24 cellular contexts compared by ENCODE assay signal in the genomic region with DNA sequence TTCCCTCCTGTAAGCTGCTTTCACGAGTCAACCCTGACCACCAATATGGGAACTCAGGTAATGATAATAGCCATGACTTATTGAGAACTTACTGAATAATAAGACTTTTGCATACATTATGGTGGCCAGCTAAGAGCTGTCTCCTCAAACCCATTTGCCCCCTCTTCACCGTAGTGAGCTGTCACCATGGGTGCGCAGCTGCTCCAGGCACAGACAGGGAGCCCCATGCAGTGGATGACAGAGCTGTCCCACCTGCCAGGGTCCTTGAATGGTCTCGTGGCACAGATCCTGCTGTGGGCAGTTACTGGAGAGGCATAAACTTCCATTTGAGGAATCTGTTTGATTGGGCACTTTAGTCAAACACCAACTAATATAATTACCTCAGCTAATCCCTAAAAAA. TPM values are rescaled to one million over a fixed set of nuclear protein-coding genes. Genes with fewer than 3 reads are reported as not detected.
"Had no signal": no experiment of that assay in that cellular context is flagged by ENCODE, and none has a peak within 500 bp of the region (broad histone marks: within the 10 kb centered on the region; RNA-seq: fewer than 3 reads in every experiment).

No MANE protein-coding gene starts in this region.

- H3K4me3 ChIP-seq: dorsolateral prefrontal cortex, lung, neural progenitor cell, pancreas, suprapubic skin, thyroid gland, upper lobe of left lung, uterus had no signal

- H3K4me1 ChIP-seq: neural progenitor cell, pancreas, thyroid gland, uterus had no signal

- H3K27me3 ChIP-seq: neural progenitor cell, pancreas, thyroid gland, upper lobe of left lung, uterus had no signal

- H3K36me3 ChIP-seq: heart left ventricle, neural progenitor cell, pancreas, suprapubic skin, thyroid gland, upper lobe of left lung, uterus had no signal

- H3K36me3 Mint-ChIP-seq: natural killer cell treated with Interleukin-12 subunit alpha and Interleukin-12 subunit beta and Interleukin-15 and Interleukin-18, amount 100 ng/mL, for 72 hours; neural progenitor cell had no signal

- DNase-seq: dorsolateral prefrontal cortex; effector CD8-positive, alpha-beta T cell; heart left ventricle; hippocampal formation; left colon; left ventricle myocardium superior; mesenchymal stem cell; midbrain; occipital lobe; pancreas; small intestine; stimulated activated CD4-positive, alpha-beta T cell treated with anti-CD3 and anti-CD28 coated beads, Interleukin-12 subunit alpha, Interleukin-12 subunit beta, amount 100 ng/mL, for 4 hours; stimulated activated naive CD4-positive, alpha-beta T cell treated with Interleukin-2 at 50 U/mL for 16 hours; thyroid gland; uterus had no signal

- H3K4me1 Mint-ChIP-seq: neural progenitor cell had no signal

- H3K27ac Mint-ChIP-seq: natural killer cell treated with Interleukin-12 subunit alpha and Interleukin-12 subunit beta and Interleukin-15 and Interleukin-18, amount 100 ng/mL, for 72 hours; neural progenitor cell; progenitor cell of endocrine pancreas had no signal

- H3K4me2 ChIP-seq: neural progenitor cell had no signal

- H3K9ac ChIP-seq: neural progenitor cell had no signal

- H3K4me3 Mint-ChIP-seq: natural killer cell treated with Interleukin-12 subunit alpha and Interleukin-12 subunit beta and Interleukin-15 and Interleukin-18, amount 100 ng/mL, for 72 hours; neural progenitor cell had no signal

- H3K9me3 ChIP-seq: heart left ventricle, pancreas, suprapubic skin, thyroid gland, upper lobe of left lung, uterus had no signal

- H3K27me3 Mint-ChIP-seq: progenitor cell of endocrine pancreas had no signal

- H2AFZ ChIP-seq: neural progenitor cell had no signal

- ATAC-seq: left colon had no signal

- H3K27ac ChIP-seq: dorsolateral prefrontal cortex, neural progenitor cell, pancreas, suprapubic skin, thyroid gland, upper lobe of left lung, uterus had no signal

- H3K9me3 Mint-ChIP-seq: natural killer cell treated with Interleukin-12 subunit alpha and Interleukin-12 subunit beta and Interleukin-15 and Interleukin-18, amount 100 ng/mL, for 72 hours had no signal

RNA-seq across cellular contexts. Expression of gene SLC22A16, which starts 1.9 kb away (rescaled TPM):
- total RNA-seq: fibroblast of lung; frontal cortex; glomerular endothelial cell; left colon; left ventricle myocardium superior; natural killer cell treated with Interleukin-12 subunit alpha and Interleukin-12 subunit beta and Interleukin-15 and Interleukin-18, amount 100 ng/mL, for 72 hours; progenitor cell of endocrine pancreas; suprapubic skin had no signal

RNA-seq across cellular contexts. Expression of gene DDO, which starts 59.1 kb away (rescaled TPM):
- total RNA-seq: progenitor cell of endocrine pancreas had no signal
